Comparison of ENCODE assay signal across 8 cellular contexts in the genomic region with DNA sequence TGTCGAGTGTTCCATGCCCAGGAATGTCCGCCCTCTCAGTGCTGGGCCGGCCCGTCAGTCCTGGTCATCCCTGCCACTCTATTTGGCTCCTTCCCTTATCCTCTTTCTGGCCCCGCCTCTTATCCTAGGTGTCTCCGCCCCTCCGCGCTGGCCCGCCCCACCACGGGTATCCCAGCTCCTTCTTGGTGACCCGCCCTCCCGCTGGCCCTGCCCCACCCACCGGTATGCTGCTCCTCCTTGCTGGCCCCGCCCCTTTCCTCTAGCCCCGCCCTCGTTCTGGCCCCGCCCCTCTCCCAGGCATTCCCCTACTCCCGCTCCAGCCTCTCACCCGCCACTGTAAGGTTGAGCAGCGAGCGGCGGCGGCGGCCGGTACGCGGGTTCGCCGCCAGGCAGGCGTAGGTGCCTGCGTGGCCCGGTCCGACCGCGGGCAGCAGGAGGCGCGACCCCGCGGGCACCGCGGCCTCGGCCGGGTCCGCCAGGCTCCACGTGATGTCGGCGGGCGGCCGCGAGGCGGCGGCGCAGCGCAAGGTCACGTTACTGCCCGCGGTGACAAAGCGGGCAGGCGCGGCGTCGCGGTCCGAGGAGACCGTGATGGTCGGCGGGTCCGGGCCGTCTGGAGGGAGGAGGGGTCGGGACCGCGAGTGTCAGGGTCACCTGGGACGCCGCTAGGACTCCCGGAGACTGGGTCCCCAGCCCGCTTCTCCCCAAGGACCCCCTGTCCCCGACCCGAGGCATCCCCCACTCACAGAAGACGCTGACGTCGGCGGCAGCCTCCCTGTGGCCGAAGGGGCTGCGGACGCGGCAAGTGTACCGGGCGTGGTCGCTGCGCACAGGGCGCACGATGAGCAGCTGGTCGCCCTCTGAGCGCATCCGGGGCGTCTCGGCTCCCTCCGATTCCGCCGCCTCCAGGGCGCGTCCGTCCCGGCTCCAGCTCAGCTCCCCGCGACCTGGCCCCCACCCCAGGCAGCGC. TPM values are rescaled to one million over a fixed set of nuclear protein-coding genes. Genes with fewer than 3 reads are reported as not detected.
DNase-seq lines count a peak whose midpoint lies in the region; ATAC-seq and TF ChIP-seq lines count a peak whose summit lies in the region.

No MANE protein-coding gene starts in this region.

- no peak for TF ChIP-seq CTCF in AG10803 (conservative IDR thresholded peaks at IDR 0.05; ENCODE audit: low read length)
- peak in 1 of 2 donors; percentile 11 for TF ChIP-seq CTCF in fibroblast of lung (conservative IDR thresholded peaks at IDR 0.05 in 1 of 2, IDR thresholded peaks at IDR 0.05 in 1 of 2; ENCODE audit: low read depth in 1 of 2, low read length in 2 of 2)

- peak overlapping the region; percentile 0 for H3K27ac ChIP-seq in fibroblast of lung (ENCODE audit: insufficient read depth, low read length)

- DNase-seq in AG10803 (ENCODE audit: low read depth) (peak; percentile 97), RKO (ENCODE audit: low spot score) (peak; percentile 95), fibroblast of lung (ENCODE audit: low read depth in 2 of 2) (peak; percentile 94 to 96)
- peak; percentile 75 to 83 for DNase-seq in activated T-helper 1 cell treated with anti-CD3 and anti-CD28 coated beads, Interleukin-2, amount 50 U/mL, for 16 hours (ENCODE audit: low read depth in 1 of 2, low spot score in 1 of 2)
- DNase-seq in naive thymus-derived CD8-positive, alpha-beta T cell: peak; percentile 33 to 89 (median 68)
- DNase-seq in stimulated activated effector memory CD8-positive, alpha-beta T cell treated with anti-CD3 and anti-CD28 coated beads, Interleukin-12 subunit alpha, Interleukin-12 subunit beta, amount 100 ng/mL, for 72 hours (ENCODE audit: low spot score in 2 of 2): peak; percentile 86 to 96

- H3K9ac ChIP-seq in fibroblast of lung (ENCODE audit: insufficient read depth, low read length): peak overlapping the region; percentile 65

- POLR2A ChIA-PET in naive thymus-derived CD8-positive, alpha-beta T cell (lab: Charles Lee): interaction anchor here (0.7 to 1.9 kb wide), 5 partner anchors 28 to 102 kb away, joined by 3 to 5 read pairs (median 4); a partner anchor contains a TSS

- peak overlapping the region; percentile 82 for H2AFZ ChIP-seq in fibroblast of lung (ENCODE audit: low read length)

- H3K36me3 ChIP-seq in fibroblast of lung (ENCODE audit: control insufficient read depth, insufficient read depth, low read length): no peaks in the 10 kb centered on the region

- H3K4me3 ChIP-seq in AG10803 (ENCODE audit: low read length) (peak overlapping the region; percentile 68), fibroblast of lung (replicated peaks in 1 of 4; ENCODE audit: control extremely low read depth in 1 of 4, insufficient read depth in 1 of 4, low read depth in 3 of 4, low read length in 4 of 4) (peak overlapping the region; percentile 51 to 79 (median 68))

- ATAC-seq in GM19023 (IDR thresholded peaks at IDR 0.05; ENCODE audit: unreplicated experiment) (peak; percentile 57), HG03432 (IDR thresholded peaks at IDR 0.05; ENCODE audit: unreplicated experiment) (peak; percentile 52)
- ATAC-seq in naive thymus-derived CD8-positive, alpha-beta T cell: peak; percentile 52 to 53
- peak; percentile 86 for ATAC-seq in stimulated activated effector memory CD8-positive, alpha-beta T cell treated with anti-CD3 and anti-CD28 coated beads, Interleukin-12 subunit alpha, Interleukin-12 subunit beta, amount 100 ng/mL, for 72 hours

- H3K4me1 ChIP-seq in fibroblast of lung (ENCODE audit: control insufficient read depth, extremely low read depth, insufficient read depth, low read length): peaks cover 6% of the 10 kb centered on the region

- H3K9me3 Mint-ChIP-seq in naive thymus-derived CD8-positive, alpha-beta T cell: no peaks in the 10 kb centered on the region
- H3K9me3 Mint-ChIP-seq in stimulated activated effector memory CD8-positive, alpha-beta T cell treated with anti-CD3 and anti-CD28 coated beads, Interleukin-12 subunit alpha, Interleukin-12 subunit beta, amount 100 ng/mL, for 72 hours: no peaks in the 10 kb centered on the region

- H3K27me3 Mint-ChIP-seq in naive thymus-derived CD8-positive, alpha-beta T cell: peaks cover 0 to 6% (median 3%) of the 10 kb centered on the region in 5 donors

- H3K36me3 Mint-ChIP-seq in naive thymus-derived CD8-positive, alpha-beta T cell: peaks cover 0 to 2% (median 0%) of the 10 kb centered on the region in 3 donors
- peaks cover 18% of the 10 kb centered on the region for H3K36me3 Mint-ChIP-seq in stimulated activated effector memory CD8-positive, alpha-beta T cell treated with anti-CD3 and anti-CD28 coated beads, Interleukin-12 subunit alpha, Interleukin-12 subunit beta, amount 100 ng/mL, for 72 hours

- H3K9me3 ChIP-seq in fibroblast of lung (ENCODE audit: control insufficient read depth, insufficient read depth, low read depth, low read length): no peaks in the 10 kb centered on the region

- H3K27ac Mint-ChIP-seq in naive thymus-derived CD8-positive, alpha-beta T cell: peak overlapping the region in 7 of 10 donors; percentile 47 to 84 (median 61)
- peak overlapping the region; percentile 30 for H3K27ac Mint-ChIP-seq in stimulated activated effector memory CD8-positive, alpha-beta T cell treated with anti-CD3 and anti-CD28 coated beads, Interleukin-12 subunit alpha, Interleukin-12 subunit beta, amount 100 ng/mL, for 72 hours

- H4K20me1 ChIP-seq in fibroblast of lung (ENCODE audit: control insufficient read depth, extremely low read depth, insufficient read depth, low read length): no peaks in the 10 kb centered on the region

- no peaks in the 10 kb centered on the region for H3K27me3 ChIP-seq in fibroblast of lung (ENCODE audit: control insufficient read depth, insufficient read depth, low read length)

- peaks cover 20 to 35% (median 21%) of the 10 kb centered on the region in 4 donors for H3K4me1 Mint-ChIP-seq in naive thymus-derived CD8-positive, alpha-beta T cell
- peaks cover 34% of the 10 kb centered on the region for H3K4me1 Mint-ChIP-seq in stimulated activated effector memory CD8-positive, alpha-beta T cell treated with anti-CD3 and anti-CD28 coated beads, Interleukin-12 subunit alpha, Interleukin-12 subunit beta, amount 100 ng/mL, for 72 hours

- no peaks in the 10 kb centered on the region for H3K79me2 ChIP-seq in fibroblast of lung (ENCODE audit: control insufficient read depth, insufficient read depth, low read length)

- peak overlapping the region; percentile 75 to 92 (median 89) for H3K4me3 Mint-ChIP-seq in naive thymus-derived CD8-positive, alpha-beta T cell
- H3K4me3 Mint-ChIP-seq in stimulated activated effector memory CD8-positive, alpha-beta T cell treated with anti-CD3 and anti-CD28 coated beads, Interleukin-12 subunit alpha, Interleukin-12 subunit beta, amount 100 ng/mL, for 72 hours: peak overlapping the region; percentile 85

- H3K4me2 ChIP-seq in fibroblast of lung (ENCODE audit: extremely low read depth, insufficient read depth, low read length): peak overlapping the region; percentile 95

RNA-seq across cellular contexts. Expression of a gene that starts 2.0 kb away (rescaled TPM):
- total RNA-seq in fibroblast of lung: 0.26 and 0.33 TPM in 2 replicates
- 0.66 and 0.82 TPM in 2 replicates for polyA plus RNA-seq in fibroblast of lung
- 0.72 and 0.88 TPM in 2 replicates for polyA plus RNA-seq in fibroblast of lung (2012)
- 0.31 TPM in 1 of 2 replicates, not detected in the other for polyA minus RNA-seq in fibroblast of lung (ENCODE audit: low replicate concordance)
- total RNA-seq in naive thymus-derived CD8-positive, alpha-beta T cell: under 1 TPM; 0.11 to 0.60 TPM
- polyA plus RNA-seq in naive thymus-derived CD8-positive, alpha-beta T cell: under 1 TPM in 2 of 3 donors, not detected in 1; 0.10 to 0.21 TPM

RNA-seq across cellular contexts. Expression of a gene that starts 26.2 kb away (rescaled TPM):
- 71.7 and 123 TPM in 2 replicates for total RNA-seq in fibroblast of lung
- 84.4 and 101 TPM in 2 replicates for polyA plus RNA-seq in fibroblast of lung
- polyA plus RNA-seq in fibroblast of lung (2012): 126 and 159 TPM in 2 replicates
- polyA minus RNA-seq in fibroblast of lung (ENCODE audit: low replicate concordance): 30.1 and 49.9 TPM in 2 replicates
- total RNA-seq in naive thymus-derived CD8-positive, alpha-beta T cell: 10 to 100 TPM; 46.2 to 48.1 TPM
- 100 to 1,000 TPM in 1 of 3 donors, 10 to 100 TPM in 2; 85.8 to 104 (median 91.5) TPM for polyA plus RNA-seq in naive thymus-derived CD8-positive, alpha-beta T cell

RNA-seq across cellular contexts. Expression of a gene that starts 28.5 kb away (rescaled TPM):
- not detected in 2 replicates for total RNA-seq in fibroblast of lung
- not detected in 2 replicates for polyA plus RNA-seq in fibroblast of lung
- polyA plus RNA-seq in fibroblast of lung (2012): not detected in 2 replicates
- polyA minus RNA-seq in fibroblast of lung (ENCODE audit: low replicate concordance): not detected in 2 replicates
- total RNA-seq in naive thymus-derived CD8-positive, alpha-beta T cell: not detected
- not detected for polyA plus RNA-seq in naive thymus-derived CD8-positive, alpha-beta T cell

RNA-seq across cellular contexts. Expression of a gene that starts 28.8 kb away (rescaled TPM):
- total RNA-seq in fibroblast of lung: not detected in 2 replicates
- polyA plus RNA-seq in fibroblast of lung: not detected in 2 replicates
- polyA plus RNA-seq in fibroblast of lung (2012): 0.44 and 0.63 TPM in 2 replicates
- polyA minus RNA-seq in fibroblast of lung (ENCODE audit: low replicate concordance): not detected in 2 replicates
- 1 to 10 TPM in 1 of 2 experiments, under 1 TPM in 1; 0.73 to 1.7 TPM for total RNA-seq in naive thymus-derived CD8-positive, alpha-beta T cell
- polyA plus RNA-seq in naive thymus-derived CD8-positive, alpha-beta T cell: not detected

RNA-seq across cellular contexts. Expression of a gene that starts 32.5 kb away (rescaled TPM):
- not detected in 2 replicates for total RNA-seq in fibroblast of lung
- polyA plus RNA-seq in fibroblast of lung: not detected in 2 replicates
- not detected in 2 replicates for polyA plus RNA-seq in fibroblast of lung (2012)
- not detected in 2 replicates for polyA minus RNA-seq in fibroblast of lung (ENCODE audit: low replicate concordance)
- 1 to 10 TPM; 3.8 to 5.6 TPM for total RNA-seq in naive thymus-derived CD8-positive, alpha-beta T cell
- 1,000 to 10,000 TPM in 1 of 3 donors, 10 to 100 TPM in 2; 41.7 to 1,629 (median 63.8) TPM for polyA plus RNA-seq in naive thymus-derived CD8-positive, alpha-beta T cell

Comparison
In these comparisons a context has a peak if more than half of its experiments do, and no peak if none do; other contexts are left out.
1. Peak in every context shown above with its lines: DNase-seq, ATAC-seq, H3K4me3 ChIP-seq and H3K27ac ChIP-seq.